8 cellular contexts compared by ENCODE assay signal in genomic region chr10:70145666-70146488, GRCh38. TPM values are rescaled to one million over a fixed set of nuclear protein-coding genes. Genes with fewer than 3 reads are reported as not detected.
DNase-seq lines count a peak whose midpoint lies in the region; ATAC-seq, FAIRE-seq and TF ChIP-seq lines count a peak whose summit lies in the region.

No MANE protein-coding gene starts in this region.

- peak overlapping the region; percentile 71 for H3K27ac ChIP-seq in ACC112 (ENCODE audit: low read depth, low read length)
- H3K27ac ChIP-seq in H1 (ENCODE audit: low read depth, low read length): peak overlapping the region; percentile 62; the same call in 1 of the 2 replicates

- TF ChIP-seq RAD21 in H1 (IDR thresholded peaks at IDR 0.05 in 1 of 2, conservative IDR thresholded peaks at IDR 0.05 in 1 of 2; ENCODE audit: low read depth in 2 of 2, low read length in 2 of 2): peak in 1 of 2 experiments; percentile 38; a peak in 2 of 4 replicates

- H3K9me3 ChIP-seq in H1 (ENCODE audit: insufficient read depth in 2 of 2, low read depth in 1 of 2, low read length in 1 of 2): no peaks in the 10 kb centered on the region

- POLR2A ChIA-PET in H1 (lab: Charles Lee; ENCODE audit: partially characterized antibody): interaction anchor here (0.6 to 3.2 kb wide), 26 partner anchors 10 to 391 kb away, joined by 3 to 31 read pairs (median 4); partner anchors contain the start of genes AIFM2 and SAR1A

- H2BK20ac ChIP-seq in H1 (ENCODE audit: low read length): no peak overlapping the region

- peak overlapping the region; percentile 56 for H4K5ac ChIP-seq in H1 (ENCODE audit: insufficient read length, low read depth, low read length)

- peaks cover 3 to 7% of the 10 kb centered on the region in 2 experiments for H4K20me1 ChIP-seq in H1 (replicated peaks in 1 of 2; ENCODE audit: control insufficient read depth in 1 of 2, insufficient read depth in 2 of 2, low read length in 2 of 2)

- ATAC-seq in HG03060 (IDR thresholded peaks at IDR 0.05; ENCODE audit: low read depth, unreplicated experiment): peak; percentile 11

- peak; percentile 34 for TF ChIP-seq POLR2A in GM18526 (IDR thresholded peaks at IDR 0.05; ENCODE audit: extremely low read depth, insufficient read length)
- peak in 1 of 2 experiments; percentile 53; a peak in 2 of 3 replicates for TF ChIP-seq POLR2A in H1 (IDR thresholded peaks at IDR 0.05; ENCODE audit: control extremely low read depth in 1 of 2, low read depth in 2 of 2, low read length in 2 of 2)

- no peak overlapping the region for H3K4ac ChIP-seq in H1 (replicated peaks; ENCODE audit: insufficient read length, low read depth, low read length)

- peak overlapping the region; percentile 67 for H2AFZ ChIP-seq in ACC112 (ENCODE audit: low read length, unreplicated experiment)
- no peak overlapping the region; the same call in 1 of the 2 replicates for H2AFZ ChIP-seq in H1 (ENCODE audit: low read length)

- H2AK5ac ChIP-seq in H1 (ENCODE audit: low read depth, low read length): no peak overlapping the region

- peak; percentile 53 to 93 (median 54) for TF ChIP-seq CTCF in H1 (IDR thresholded peaks at IDR 0.05; ENCODE audit: control extremely low read depth in 1 of 3, insufficient read depth in 1 of 3, low read depth in 1 of 3, low read length in 3 of 3)

- no peak overlapping the region; the same call in 1 of the 2 replicates for H2BK15ac ChIP-seq in H1 (ENCODE audit: low read length)

- WGBS in H1 (ENCODE audit: extremely low coverage in 1 of 2, insufficient coverage in 1 of 2, insufficient read length in 1 of 2, insufficient replicate concordance in 2 of 2, low coverage in 1 of 2, low lambda C conversion rate in 2 of 2, missing lambda C conversion rate in 1 of 2), 2 experiments: 2% methylated on average over 78 of the region's 98 CpGs; no CpG with 5 or more reads in 1 of the 2 experiments

- no peak overlapping the region for H2BK120ac ChIP-seq in H1 (replicated peaks; ENCODE audit: low read depth, low read length)

- H3K27me3 ChIP-seq in ACC112 (ENCODE audit: insufficient read depth, low read length): no peaks in the 10 kb centered on the region
- peaks cover 0 to 8% (median 4%) of the 10 kb centered on the region in 4 experiments; a peak in 3 of 7 replicates for H3K27me3 ChIP-seq in H1 (replicated peaks in 1 of 4; ENCODE audit: control insufficient read depth in 3 of 4, extremely low read depth in 1 of 4, insufficient read depth in 3 of 4, low read length in 3 of 4)

- peak overlapping the region; percentile 71; the same call in 1 of the 2 replicates for H2BK5ac ChIP-seq in H1 (ENCODE audit: low read depth, low read length)

- H3K18ac ChIP-seq in H1 (ENCODE audit: extremely low read depth, low read length): peak overlapping the region; percentile 86

- H3K14ac ChIP-seq in H1 (ENCODE audit: insufficient read length): no peak overlapping the region

- CTCF ChIA-PET in H1 (lab: Charles Lee; ENCODE audit: partially characterized antibody): interaction anchor here (0.6 to 10.4 kb wide), 49 partner anchors 8 to 1508 kb away, joined by 3 to 123 read pairs (median 4); partner anchors contain the start of genes MACROH2A2 and SAR1A

- H3K4me2 ChIP-seq in H1 (ENCODE audit: insufficient read depth in 1 of 2, low read depth in 2 of 2, low read length in 2 of 2): peak overlapping the region; percentile 76 to 92

- H3K79me2 ChIP-seq in ACC112 (ENCODE audit: control insufficient read depth, insufficient read depth, low read length, unreplicated experiment) (peaks cover 12% of the 10 kb centered on the region), H1 (ENCODE audit: control insufficient read depth in 1 of 2, insufficient read depth in 2 of 2, low read length in 2 of 2) (no peaks in the 10 kb centered on the region; a peak in 1 of 4 replicates)

- peak overlapping the region; percentile 75 for H3K56ac ChIP-seq in H1 (replicated peaks; ENCODE audit: insufficient read length, low read depth, low read length)

- FAIRE-seq in H1 (lab: Jason Lieb, UNC): no peak

- peak overlapping the region; percentile 85 for H3K4me3 ChIP-seq in ACC112 (ENCODE audit: low read depth, low read length)
- peak overlapping the region; percentile 51 to 70 (median 59) for H3K4me3 ChIP-seq in H1 (ENCODE audit: extremely low read depth in 1 of 4, insufficient read depth in 2 of 4, low read depth in 3 of 4, low read length in 4 of 4)

- H2BK12ac ChIP-seq in H1 (ENCODE audit: low read depth, low read length): peak overlapping the region; percentile 50; the same call in 1 of the 2 replicates

- H3K23ac ChIP-seq in H1 (ENCODE audit: insufficient read length): no peak overlapping the region

- H3K36me3 ChIP-seq in ACC112 (ENCODE audit: insufficient read depth, low read length) (no peaks in the 10 kb centered on the region), H1 (ENCODE audit: control insufficient read depth in 2 of 4, insufficient read depth in 4 of 4, low read length in 3 of 4) (peaks cover 0 to 7% (median 1%) of the 10 kb centered on the region in 4 experiments; a peak in 2 of 8 replicates)

- H3K79me1 ChIP-seq in H1 (ENCODE audit: low read depth, low read length): peaks cover 3% of the 10 kb centered on the region; the same call in 1 of the 2 replicates

- peak overlapping the region; percentile 96 for H4K8ac ChIP-seq in H1 (ENCODE audit: extremely low read depth, insufficient read depth, low read length)

- peak overlapping the region; percentile 76 to 89 (median 82) for H3K9ac ChIP-seq in H1 (replicated peaks in 1 of 4; ENCODE audit: extremely low read depth in 1 of 4, low read depth in 3 of 4, low read length in 3 of 4)

- peaks cover 14% of the 10 kb centered on the region for H3K4me1 ChIP-seq in ACC112 (ENCODE audit: control insufficient read depth, insufficient read depth, low read length, unreplicated experiment)
- peaks cover 3 to 9% (median 6%) of the 10 kb centered on the region in 4 experiments; a peak in 3 of 7 replicates for H3K4me1 ChIP-seq in H1 (replicated peaks in 1 of 4; ENCODE audit: control insufficient read depth in 3 of 4, insufficient read depth in 4 of 4, low read length in 3 of 4)

- peak in 1 of 2 experiments; percentile 3; a peak in 1 of 3 replicates for TF ChIP-seq EP300 in H1 (IDR thresholded peaks at IDR 0.05; ENCODE audit: borderline replicate concordance in 1 of 2, low read depth in 2 of 2, low read length in 2 of 2)

- DNase-seq in NCI-H460 (ENCODE audit: extremely low read depth, low read depth) (peak; percentile 43), H1 (ENCODE audit: low read depth in 1 of 2, low spot score in 2 of 2) (peak in 1 of 2 experiments; percentile 81), mesenteric fat pad (ENCODE audit: low spot score) (peak; percentile 90)
- DNase-seq in activated CD8-positive, alpha-beta memory T cell treated with anti-CD3 and anti-CD28 coated beads for 24 hours: peak; percentile 89
- peak; percentile 47 for DNase-seq in stimulated activated CD8-positive, alpha-beta memory T cell treated with anti-CD3 and anti-CD28 coated beads, Interleukin-15, amount 100 ng/mL, for 24 hours (ENCODE audit: low read depth)

- peaks cover 12% of the 10 kb centered on the region for H3K23me2 ChIP-seq in H1 (ENCODE audit: low read depth, low read length)

- peak overlapping the region; percentile 95 for H4K91ac ChIP-seq in H1 (replicated peaks; ENCODE audit: insufficient read length, low read length)

TF ChIP-seq in H1, 55 proteins besides CTCF, POLR2A, EP300 and RAD21 (continues in another document):
- TF ChIP-seq JUND (IDR thresholded peaks at IDR 0.05; ENCODE audit: low read length): no peak

RNA-seq across cellular contexts. Expression of gene TYSND1, which starts 0.6 kb away (rescaled TPM):
- 23.1 and 26.4 TPM in 2 replicates for total RNA-seq in NCI-H460 (2014; rRNA removed; shearing (Covaris generic))
- polyA plus RNA-seq in NCI-H460 (2014; cell fraction: nucleus; rRNA removed): 93.5 and 100 TPM in 2 replicates
- total RNA-seq in H1 (2021; fragmentation: NEBNext Ultra II Directional; extraction: Animal tissue kit (Norgen Biotek cat#: 25700)): 14.1 and 15.0 TPM in 2 replicates
- polyA plus RNA-seq in H1 (2011; rRNA removed): 11.9 and 15.9 TPM in 2 replicates
- 13.0 TPM for polyA plus RNA-seq in H1 (2011; cell fraction: cytosol; rRNA removed)
- polyA plus RNA-seq in H1 (2011; cell fraction: nucleus; rRNA removed): 39.9 TPM
- polyA plus RNA-seq in H1 (2012, experiment 1 of 2): 10.9 to 15.9 TPM (median 14.0 TPM) in 4 replicates
- 14.2 TPM for polyA plus RNA-seq in H1 (2012, experiment 2 of 2)
- 9.2 TPM for polyA plus RNA-seq in H1 (2013, experiment 1 of 2)
- polyA plus RNA-seq in H1 (2013, experiment 2 of 2): 9.0 TPM
- 9.3 and 10.3 TPM in 2 replicates for polyA minus RNA-seq in H1 (2011; rRNA and poly(A)+ RNA removed)
- polyA minus RNA-seq in H1 (2011; cell fraction: cytosol; rRNA and poly(A)+ RNA removed): 6.7 TPM
- 14.4 TPM for polyA minus RNA-seq in H1 (2011; cell fraction: nucleus; rRNA and poly(A)+ RNA removed)
- 22.2 TPM for total RNA-seq in mesenteric fat pad

RNA-seq across cellular contexts. Expression of gene AIFM2, which starts 13.3 kb away (rescaled TPM):
- total RNA-seq in NCI-H460 (2014; rRNA removed; shearing (Covaris generic)): 31.0 and 40.6 TPM in 2 replicates
- 45.4 and 49.3 TPM in 2 replicates for polyA plus RNA-seq in NCI-H460 (2014; cell fraction: nucleus; rRNA removed)
- total RNA-seq in H1 (2021; fragmentation: NEBNext Ultra II Directional; extraction: Animal tissue kit (Norgen Biotek cat#: 25700)): 3.0 and 4.0 TPM in 2 replicates
- polyA plus RNA-seq in H1 (2011; rRNA removed): 3.5 and 4.0 TPM in 2 replicates
- polyA plus RNA-seq in H1 (2011; cell fraction: cytosol; rRNA removed): 3.3 TPM
- 4.1 TPM for polyA plus RNA-seq in H1 (2011; cell fraction: nucleus; rRNA removed)
- 2.5 to 5.1 TPM (median 4.2 TPM) in 4 replicates for polyA plus RNA-seq in H1 (2012, experiment 1 of 2)
- polyA plus RNA-seq in H1 (2012, experiment 2 of 2): 2.3 TPM
- 1.8 TPM for polyA plus RNA-seq in H1 (2013, experiment 1 of 2)
- 1.6 TPM for polyA plus RNA-seq in H1 (2013, experiment 2 of 2)
- polyA minus RNA-seq in H1 (2011; rRNA and poly(A)+ RNA removed): 2.2 and 2.3 TPM in 2 replicates
- polyA minus RNA-seq in H1 (2011; cell fraction: cytosol; rRNA and poly(A)+ RNA removed): 2.7 TPM
- 1.4 TPM for polyA minus RNA-seq in H1 (2011; cell fraction: nucleus; rRNA and poly(A)+ RNA removed)
- 135 TPM for total RNA-seq in mesenteric fat pad

RNA-seq across cellular contexts. Expression of gene SAR1A, which starts 24.4 kb away (rescaled TPM):
- total RNA-seq in NCI-H460 (2014; rRNA removed; shearing (Covaris generic)): 74.7 and 82.9 TPM in 2 replicates
- polyA plus RNA-seq in NCI-H460 (2014; cell fraction: nucleus; rRNA removed): 47.1 and 63.5 TPM in 2 replicates
- total RNA-seq in H1 (2021; fragmentation: NEBNext Ultra II Directional; extraction: Animal tissue kit (Norgen Biotek cat#: 25700)): 128 and 136 TPM in 2 replicates
- 14.4 and 23.7 TPM in 2 replicates for polyA plus RNA-seq in H1 (2011; rRNA removed)
- 29.6 TPM for polyA plus RNA-seq in H1 (2011; cell fraction: cytosol; rRNA removed)
- 9.7 TPM for polyA plus RNA-seq in H1 (2011; cell fraction: nucleus; rRNA removed)
- 44.0 to 72.4 TPM (median 56.9 TPM) in 4 replicates for polyA plus RNA-seq in H1 (2012, experiment 1 of 2)
- 7.9 TPM for polyA plus RNA-seq in H1 (2012, experiment 2 of 2)
- polyA plus RNA-seq in H1 (2013, experiment 1 of 2): 52.2 TPM
- polyA plus RNA-seq in H1 (2013, experiment 2 of 2): 59.1 TPM
- 91.5 and 112 TPM in 2 replicates for polyA minus RNA-seq in H1 (2011; rRNA and poly(A)+ RNA removed)
- polyA minus RNA-seq in H1 (2011; cell fraction: cytosol; rRNA and poly(A)+ RNA removed): 39.3 TPM
- 23.3 TPM for polyA minus RNA-seq in H1 (2011; cell fraction: nucleus; rRNA and poly(A)+ RNA removed)
- total RNA-seq in mesenteric fat pad: 293 TPM
